Comparison of ENCODE assay signal across 9 cellular contexts in genomic region chr9:129038109-129038852, GRCh38. TPM values are rescaled to one million over a fixed set of nuclear protein-coding genes. Genes with fewer than 3 reads are reported as not detected.
DNase-seq lines count a peak whose midpoint lies in the region; TF ChIP-seq lines count a peak whose summit lies in the region.
"Had no signal": no experiment of that assay in that cellular context is flagged by ENCODE, and none has a peak within 500 bp of the region (broad histone marks: within the 10 kb centered on the region; RNA-seq: fewer than 3 reads in every experiment).

No MANE protein-coding gene starts in this region.

- H3K4me3 Mint-ChIP-seq in activated naive CD4-positive, alpha-beta T cell treated with anti-CD3 and anti-CD28 coated beads, Interleukin-2, amount 50 U/mL, for 24 hours, result peak overlapping the region; percentile 96
- H3K4me3 Mint-ChIP-seq in chondrocyte (ENCODE audit: unreplicated experiment), result peak overlapping the region; percentile 96

- TF ChIP-seq CTCF in chondrocyte (IDR thresholded peaks at IDR 0.05), result no peak

- H3K27ac Mint-ChIP-seq in activated naive CD4-positive, alpha-beta T cell treated with anti-CD3 and anti-CD28 coated beads, Interleukin-2, amount 50 U/mL, for 24 hours, result no peak overlapping the region
- H3K27ac Mint-ChIP-seq in chondrocyte (ENCODE audit: unreplicated experiment), result no peak overlapping the region

- peaks cover 24% of the 10 kb centered on the region for H3K4me1 Mint-ChIP-seq in activated naive CD4-positive, alpha-beta T cell treated with anti-CD3 and anti-CD28 coated beads, Interleukin-2, amount 50 U/mL, for 24 hours
- H3K4me1 Mint-ChIP-seq in chondrocyte (ENCODE audit: low read depth), result peaks cover 27% of the 10 kb centered on the region

- no peak for DNase-seq in activated naive CD4-positive, alpha-beta T cell treated with Interleukin-2 at 50 U/mL for 16 hours
- DNase-seq in chondrocyte (ENCODE audit: low spot score) (no peak), mucosa of gallbladder (ENCODE audit: low spot score) (peak; percentile 18), H4 (ENCODE audit: low spot score) (no peak), NCI-H2081 (lab: John Stamatoyannopoulos, UW) (no peak), ACHN (no peak)
- DNase-seq in stimulated activated CD4-positive, alpha-beta T cell treated with anti-CD3 and anti-CD28 coated beads, Interleukin-4, amount 100 ng/mL, for 24 hours, result no peak
- DNase-seq: stimulated activated CD8-positive, alpha-beta memory T cell treated with anti-CD3 and anti-CD28 coated beads, Interleukin-4, amount 100 ng/mL, for 48 hours had no signal

- H3K9me3 Mint-ChIP-seq in activated naive CD4-positive, alpha-beta T cell treated with anti-CD3 and anti-CD28 coated beads, Interleukin-2, amount 50 U/mL, for 24 hours, result no peaks in the 10 kb centered on the region
- H3K9me3 Mint-ChIP-seq in chondrocyte (ENCODE audit: low read depth), result no peaks in the 10 kb centered on the region

- no peaks in the 10 kb centered on the region for H3K27me3 Mint-ChIP-seq in activated naive CD4-positive, alpha-beta T cell treated with anti-CD3 and anti-CD28 coated beads, Interleukin-2, amount 50 U/mL, for 24 hours
- H3K27me3 Mint-ChIP-seq in chondrocyte (ENCODE audit: low read depth), result no peaks in the 10 kb centered on the region

- peaks cover 2% of the 10 kb centered on the region for H3K36me3 Mint-ChIP-seq in activated naive CD4-positive, alpha-beta T cell treated with anti-CD3 and anti-CD28 coated beads, Interleukin-2, amount 50 U/mL, for 24 hours
- peaks cover 4% of the 10 kb centered on the region for H3K36me3 Mint-ChIP-seq in chondrocyte (ENCODE audit: low read depth)

- in situ Hi-C loops in ACHN (cut with HindIII; ENCODE audit: low pct_ligation_motif_present, low pct_unique_long_range_greater_than_20kb, low sequenced_read_pairs), result no loop called here

RNA-seq across cellular contexts. Expression of gene MIGA2, which starts 1.9 kb away (rescaled TPM):
- total RNA-seq in chondrocyte (19.7 to 26.7 TPM (median 22.0 TPM) in 3 replicates), mucosa of gallbladder (67.3 TPM)
- total RNA-seq in H4 (2014; rRNA removed; shearing (Covaris generic)), result 9.3 and 18.2 TPM in 2 replicates

RNA-seq across cellular contexts. Expression of gene SH3GLB2, which starts 10.2 kb away (rescaled TPM):
- total RNA-seq in chondrocyte (57.8 to 66.4 TPM (median 62.2 TPM) in 3 replicates), mucosa of gallbladder (186 TPM)
- 14.0 and 17.2 TPM in 2 replicates for total RNA-seq in H4 (2014; rRNA removed; shearing (Covaris generic))

RNA-seq across cellular contexts. Expression of gene DOLPP1, which starts 42.6 kb away (rescaled TPM):
- total RNA-seq in chondrocyte (12.3 to 22.5 TPM (median 16.4 TPM) in 3 replicates), mucosa of gallbladder (22.3 TPM)
- 17.1 and 17.5 TPM in 2 replicates for total RNA-seq in H4 (2014; rRNA removed; shearing (Covaris generic))
